Comparison of ENCODE assay signal across 1 cellular context in genomic region chr1:46220808-46221207, GRCh38.
TF ChIP-seq lines count a peak whose summit lies in the region.

No MANE protein-coding gene starts in this region.

TF ChIP-seq in K562, 482 proteins besides CTCF, POLR2A, EP300 and RAD21:
- TF ChIP-seq RBM22 (IDR thresholded peaks at IDR 0.05; ENCODE audit: low read depth, low read length, poor library complexity, severe bottlenecking) (no peak), CGGBP1 (CRISPR knock-in tag; IDR thresholded peaks at IDR 0.05) (no peak), ATF1 (CRISPR knock-in tag; IDR thresholded peaks at IDR 0.05) (no peak), ATF1 (tag; IDR thresholded peaks at IDR 0.05) (0 out of 2 replicates have a peak, but pooled peaks have one; percentile 14), CREM (IDR thresholded peaks at IDR 0.05; ENCODE audit: low read depth) (0 out of 2 replicates have a peak, but pooled peaks have one; percentile 31), ZNF561 (CRISPR knock-in tag; conservative IDR thresholded peaks at IDR 0.05) (no peak), ZBTB9 (CRISPR knock-in tag; IDR thresholded peaks at IDR 0.05) (no peak), LEF1 (IDR thresholded peaks at IDR 0.05) (no peak), ZBTB40 (IDR thresholded peaks at IDR 0.05) (peak; percentile 45; the same call in 1 of the 2 replicates), ZBTB40 (CRISPR knock-in tag; IDR thresholded peaks at IDR 0.05) (no peak), GABPA (tag; conservative IDR thresholded peaks at IDR 0.05; ENCODE audit: low read depth) (peak; percentile 49), PBX2 (CRISPR knock-in tag; IDR thresholded peaks at IDR 0.05; ENCODE audit: low read depth) (no peak), PBX2 (tag; conservative IDR thresholded peaks at IDR 0.05; ENCODE audit: low read depth) (no peak)
TF ChIP-seq in K562: peak in this region for 4.
